In the genomic region with DNA sequence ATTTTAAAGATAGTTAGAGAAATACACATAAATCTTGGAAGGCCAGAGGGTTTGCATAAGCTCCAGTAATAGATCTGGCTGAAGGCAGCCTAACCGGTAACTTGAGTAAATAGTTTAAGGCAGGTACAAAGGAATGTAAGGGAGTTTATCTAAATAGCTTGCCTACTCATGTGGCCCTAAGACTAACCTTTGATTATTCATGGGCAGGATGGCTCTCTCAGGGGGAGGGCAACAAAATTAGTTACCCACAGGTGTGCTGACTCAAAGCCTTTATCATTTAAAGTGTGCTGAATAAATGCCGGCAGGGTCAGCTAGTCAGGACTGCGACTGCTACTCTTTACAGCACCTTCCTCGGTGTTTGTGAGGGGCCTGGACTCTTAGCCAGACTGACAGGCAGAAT, we compare ENCODE assay signal across 2 cellular contexts.
A peak's percentile ranks its signal among the peaks of the same experiment; 100 is the strongest.
TF ChIP-seq lines count a peak whose summit lies in the region.

No MANE protein-coding gene starts in this region.

TF ChIP-seq in GM23338, 12 proteins besides CTCF, POLR2A, EP300 and RAD21:
- TF ChIP-seq NANOG (IDR thresholded peaks at IDR 0.05; ENCODE audit: borderline replicate concordance): peak; percentile 95
- peak; percentile 38; the same call in 1 of the 2 replicates for TF ChIP-seq POLR2AphosphoS5 (IDR thresholded peaks at IDR 0.05; ENCODE audit: low read depth)
- no peak for TF ChIP-seq EZH2 (IDR thresholded peaks at IDR 0.05; ENCODE audit: low read depth, unreplicated experiment)

TF ChIP-seq in H1, 55 proteins besides CTCF, POLR2A, EP300 and RAD21:
- TF ChIP-seq POU5F1 (IDR thresholded peaks at IDR 0.05; ENCODE audit: low read depth, low read length) (peak; percentile 95), CBX5 (IDR thresholded peaks at IDR 0.05; ENCODE audit: low read depth, low read length) (no peak), JUND (IDR thresholded peaks at IDR 0.05; ENCODE audit: low read length) (peak; percentile 71; the same call in 1 of the 2 replicates), TCF12 (IDR thresholded peaks at IDR 0.05; ENCODE audit: low read depth, low read length) (peak; percentile 96; the same call in 1 of the 2 replicates), CHD2 (IDR thresholded peaks at IDR 0.05; ENCODE audit: low read length) (no peak), HDAC2 (IDR thresholded peaks at IDR 0.05; ENCODE audit: borderline replicate concordance in 1 of 2, low read depth in 2 of 2, low read length in 2 of 2) (peak in 1 of 2 experiments; percentile 43; a peak in 1 of 4 replicates), TEAD4 (IDR thresholded peaks at IDR 0.05; ENCODE audit: low read depth, low read length) (peak; percentile 21; the same call in 1 of the 2 replicates), BCL11A (IDR thresholded peaks at IDR 0.05; ENCODE audit: low read depth in 2 of 2, low read length in 2 of 2) (peak in 1 of 2 experiments; percentile 34), NANOG (IDR thresholded peaks at IDR 0.05; ENCODE audit: insufficient read depth, low read depth, low read length, poor library complexity, severe bottlenecking) (peak; percentile 95), CHD1 (IDR thresholded peaks at IDR 0.05; ENCODE audit: low read depth, low read length) (no peak), MAFK (IDR thresholded peaks at IDR 0.05; ENCODE audit: low read depth, low read length) (peak; percentile 3; the same call in 1 of the 2 replicates), JUN (IDR thresholded peaks at IDR 0.05; ENCODE audit: low read depth, low read length) (0 out of 2 replicates have a peak, but pooled peaks have one; percentile 25), ASH2L (IDR thresholded peaks at IDR 0.05; ENCODE audit: low read length) (peak; percentile 23), SP4 (IDR thresholded peaks at IDR 0.05; ENCODE audit: low read length) (no peak), GTF2F1 (IDR thresholded peaks at IDR 0.05; ENCODE audit: borderline replicate concordance, low read depth, low read length) (no peak)
- TF ChIP-seq, protein P1, sequence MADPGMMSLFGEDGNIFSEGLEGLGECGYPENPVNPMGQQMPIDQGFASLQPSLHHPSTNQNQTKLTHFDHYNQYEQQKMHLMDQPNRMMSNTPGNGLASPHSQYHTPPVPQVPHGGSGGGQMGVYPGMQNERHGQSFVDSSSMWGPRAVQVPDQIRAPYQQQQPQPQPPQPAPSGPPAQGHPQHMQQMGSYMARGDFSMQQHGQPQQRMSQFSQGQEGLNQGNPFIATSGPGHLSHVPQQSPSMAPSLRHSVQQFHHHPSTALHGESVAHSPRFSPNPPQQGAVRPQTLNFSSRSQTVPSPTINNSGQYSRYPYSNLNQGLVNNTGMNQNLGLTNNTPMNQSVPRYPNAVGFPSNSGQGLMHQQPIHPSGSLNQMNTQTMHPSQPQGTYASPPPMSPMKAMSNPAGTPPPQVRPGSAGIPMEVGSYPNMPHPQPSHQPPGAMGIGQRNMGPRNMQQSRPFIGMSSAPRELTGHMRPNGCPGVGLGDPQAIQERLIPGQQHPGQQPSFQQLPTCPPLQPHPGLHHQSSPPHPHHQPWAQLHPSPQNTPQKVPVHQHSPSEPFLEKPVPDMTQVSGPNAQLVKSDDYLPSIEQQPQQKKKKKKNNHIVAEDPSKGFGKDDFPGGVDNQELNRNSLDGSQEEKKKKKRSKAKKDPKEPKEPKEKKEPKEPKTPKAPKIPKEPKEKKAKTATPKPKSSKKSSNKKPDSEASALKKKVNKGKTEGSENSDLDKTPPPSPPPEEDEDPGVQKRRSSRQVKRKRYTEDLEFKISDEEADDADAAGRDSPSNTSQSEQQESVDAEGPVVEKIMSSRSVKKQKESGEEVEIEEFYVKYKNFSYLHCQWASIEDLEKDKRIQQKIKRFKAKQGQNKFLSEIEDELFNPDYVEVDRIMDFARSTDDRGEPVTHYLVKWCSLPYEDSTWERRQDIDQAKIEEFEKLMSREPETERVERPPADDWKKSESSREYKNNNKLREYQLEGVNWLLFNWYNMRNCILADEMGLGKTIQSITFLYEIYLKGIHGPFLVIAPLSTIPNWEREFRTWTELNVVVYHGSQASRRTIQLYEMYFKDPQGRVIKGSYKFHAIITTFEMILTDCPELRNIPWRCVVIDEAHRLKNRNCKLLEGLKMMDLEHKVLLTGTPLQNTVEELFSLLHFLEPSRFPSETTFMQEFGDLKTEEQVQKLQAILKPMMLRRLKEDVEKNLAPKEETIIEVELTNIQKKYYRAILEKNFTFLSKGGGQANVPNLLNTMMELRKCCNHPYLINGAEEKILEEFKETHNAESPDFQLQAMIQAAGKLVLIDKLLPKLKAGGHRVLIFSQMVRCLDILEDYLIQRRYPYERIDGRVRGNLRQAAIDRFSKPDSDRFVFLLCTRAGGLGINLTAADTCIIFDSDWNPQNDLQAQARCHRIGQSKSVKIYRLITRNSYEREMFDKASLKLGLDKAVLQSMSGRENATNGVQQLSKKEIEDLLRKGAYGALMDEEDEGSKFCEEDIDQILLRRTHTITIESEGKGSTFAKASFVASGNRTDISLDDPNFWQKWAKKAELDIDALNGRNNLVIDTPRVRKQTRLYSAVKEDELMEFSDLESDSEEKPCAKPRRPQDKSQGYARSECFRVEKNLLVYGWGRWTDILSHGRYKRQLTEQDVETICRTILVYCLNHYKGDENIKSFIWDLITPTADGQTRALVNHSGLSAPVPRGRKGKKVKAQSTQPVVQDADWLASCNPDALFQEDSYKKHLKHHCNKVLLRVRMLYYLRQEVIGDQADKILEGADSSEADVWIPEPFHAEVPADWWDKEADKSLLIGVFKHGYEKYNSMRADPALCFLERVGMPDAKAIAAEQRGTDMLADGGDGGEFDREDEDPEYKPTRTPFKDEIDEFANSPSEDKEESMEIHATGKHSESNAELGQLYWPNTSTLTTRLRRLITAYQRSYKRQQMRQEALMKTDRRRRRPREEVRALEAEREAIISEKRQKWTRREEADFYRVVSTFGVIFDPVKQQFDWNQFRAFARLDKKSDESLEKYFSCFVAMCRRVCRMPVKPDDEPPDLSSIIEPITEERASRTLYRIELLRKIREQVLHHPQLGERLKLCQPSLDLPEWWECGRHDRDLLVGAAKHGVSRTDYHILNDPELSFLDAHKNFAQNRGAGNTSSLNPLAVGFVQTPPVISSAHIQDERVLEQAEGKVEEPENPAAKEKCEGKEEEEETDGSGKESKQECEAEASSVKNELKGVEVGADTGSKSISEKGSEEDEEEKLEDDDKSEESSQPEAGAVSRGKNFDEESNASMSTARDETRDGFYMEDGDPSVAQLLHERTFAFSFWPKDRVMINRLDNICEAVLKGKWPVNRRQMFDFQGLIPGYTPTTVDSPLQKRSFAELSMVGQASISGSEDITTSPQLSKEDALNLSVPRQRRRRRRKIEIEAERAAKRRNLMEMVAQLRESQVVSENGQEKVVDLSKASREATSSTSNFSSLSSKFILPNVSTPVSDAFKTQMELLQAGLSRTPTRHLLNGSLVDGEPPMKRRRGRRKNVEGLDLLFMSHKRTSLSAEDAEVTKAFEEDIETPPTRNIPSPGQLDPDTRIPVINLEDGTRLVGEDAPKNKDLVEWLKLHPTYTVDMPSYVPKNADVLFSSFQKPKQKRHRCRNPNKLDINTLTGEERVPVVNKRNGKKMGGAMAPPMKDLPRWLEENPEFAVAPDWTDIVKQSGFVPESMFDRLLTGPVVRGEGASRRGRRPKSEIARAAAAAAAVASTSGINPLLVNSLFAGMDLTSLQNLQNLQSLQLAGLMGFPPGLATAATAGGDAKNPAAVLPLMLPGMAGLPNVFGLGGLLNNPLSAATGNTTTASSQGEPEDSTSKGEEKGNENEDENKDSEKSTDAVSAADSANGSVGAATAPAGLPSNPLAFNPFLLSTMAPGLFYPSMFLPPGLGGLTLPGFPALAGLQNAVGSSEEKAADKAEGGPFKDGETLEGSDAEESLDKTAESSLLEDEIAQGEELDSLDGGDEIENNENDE (IDR thresholded peaks at IDR 0.05; ENCODE audit: insufficient replicate concordance, low read length): peak; percentile 53
